1 cellular context compared by ENCODE assay signal in genomic region chr3:194130807-194131589, GRCh38.
A peak's percentile ranks its signal among the peaks of the same experiment; 100 is the strongest.
TF ChIP-seq lines count a peak whose summit lies in the region.

No MANE protein-coding gene starts in this region.

TF ChIP-seq in HepG2, 621 proteins besides CTCF, POLR2A, EP300 and RAD21 (continued from another document and continues in another):
- TF ChIP-seq ZFP1 (CRISPR knock-in tag; IDR thresholded peaks at IDR 0.05) (0 out of 2 replicates have a peak, but pooled peaks have one; percentile 29), TBL1XR1 (IDR thresholded peaks at IDR 0.05; ENCODE audit: borderline replicate concordance, low read length, partially characterized antibody) (peak; percentile 58), ZNF790 (CRISPR knock-in tag; IDR thresholded peaks at IDR 0.05; ENCODE audit: borderline replicate concordance) (no peak), ETV5 (CRISPR knock-in tag; IDR thresholded peaks at IDR 0.05; ENCODE audit: borderline replicate concordance) (peak; percentile 95), UBTF (CRISPR knock-in tag; IDR thresholded peaks at IDR 0.05) (peak; percentile 60), U2AF1 (optimal IDR thresholded peaks at IDR 0.05; ENCODE audit: low read depth, low read length) (no peak), NCOR1 (IDR thresholded peaks at IDR 0.05; ENCODE audit: borderline replicate concordance, low read length) (peak; percentile 43; the same call in 1 of the 2 replicates), FOSL2 (CRISPR knock-in tag; IDR thresholded peaks at IDR 0.05) (peak; percentile 60), TBX2 (CRISPR knock-in tag; IDR thresholded peaks at IDR 0.05; ENCODE audit: borderline replicate concordance) (peak; percentile 47), FOXP4 (CRISPR knock-in tag; IDR thresholded peaks at IDR 0.05) (peak; percentile 84), JARID2 (CRISPR knock-in tag; IDR thresholded peaks at IDR 0.05; ENCODE audit: insufficient replicate concordance) (no peak), MLX (CRISPR knock-in tag; IDR thresholded peaks at IDR 0.05) (peak; percentile 49; the same call in 1 of the 2 replicates), ZNF225 (CRISPR knock-in tag; IDR thresholded peaks at IDR 0.05) (no peak), ZFP36 (IDR thresholded peaks at IDR 0.05; ENCODE audit: borderline replicate concordance, low read depth, low read length, partially characterized antibody) (no peak), CREB1 (IDR thresholded peaks at IDR 0.05) (peak; percentile 42), CREB1 (CRISPR knock-in tag; IDR thresholded peaks at IDR 0.05) (no peak; the same call in 1 of the 2 replicates), ZNF382 (CRISPR knock-in tag; IDR thresholded peaks at IDR 0.05; ENCODE audit: borderline replicate concordance) (no peak), NR2F6 (IDR thresholded peaks at IDR 0.05) (peak; percentile 61; the same call in 1 of the 2 replicates), NR2F6 (CRISPR knock-in tag; IDR thresholded peaks at IDR 0.05) (peak; percentile 61), ZBTB14 (CRISPR knock-in tag; IDR thresholded peaks at IDR 0.05) (no peak), ZBTB25 (CRISPR knock-in tag; IDR thresholded peaks at IDR 0.05) (0 out of 2 replicates have a peak, but pooled peaks have one; percentile 57), ZMYM2 (CRISPR knock-in tag; IDR thresholded peaks at IDR 0.05) (no peak), BCL3 (CRISPR knock-in tag; IDR thresholded peaks at IDR 0.05) (no peak), ZNF329 (CRISPR knock-in tag; IDR thresholded peaks at IDR 0.05; ENCODE audit: low read depth) (no peak), MZF1 (CRISPR knock-in tag; IDR thresholded peaks at IDR 0.05; ENCODE audit: borderline replicate concordance) (no peak), RXRA (CRISPR knock-in tag; IDR thresholded peaks at IDR 0.05) (peak; percentile 39; the same call in 1 of the 2 replicates), CCDC6 (CRISPR knock-in tag; IDR thresholded peaks at IDR 0.05) (peak; percentile 81; the same call in 1 of the 2 replicates), GRHL1 (CRISPR knock-in tag; conservative IDR thresholded peaks at IDR 0.05) (no peak), PAXIP1 (CRISPR knock-in tag; conservative IDR thresholded peaks at IDR 0.05) (peak; percentile 92), DRAP1 (CRISPR knock-in tag; IDR thresholded peaks at IDR 0.05) (peak; percentile 72), ZMYM4 (CRISPR knock-in tag; IDR thresholded peaks at IDR 0.05) (peak; percentile 34; the same call in 1 of the 2 replicates), TEAD3 (CRISPR knock-in tag; optimal IDR thresholded peaks at IDR 0.05; ENCODE audit: borderline replicate concordance) (no peak), ZNF629 (CRISPR knock-in tag; conservative IDR thresholded peaks at IDR 0.05) (no peak), ZNF710 (CRISPR knock-in tag; IDR thresholded peaks at IDR 0.05; ENCODE audit: borderline replicate concordance) (peak; percentile 56; the same call in 1 of the 2 replicates), KLF12 (CRISPR knock-in tag; IDR thresholded peaks at IDR 0.05; ENCODE audit: borderline replicate concordance) (0 out of 2 replicates have a peak, but pooled peaks have one; percentile 54), SYNCRIP (IDR thresholded peaks at IDR 0.05; ENCODE audit: insufficient read depth, low read depth, low read length) (no peak), ZNF543 (CRISPR knock-in tag; IDR thresholded peaks at IDR 0.05) (no peak), ZNF564 (CRISPR knock-in tag; IDR thresholded peaks at IDR 0.05) (no peak), ZNF556 (CRISPR knock-in tag; IDR thresholded peaks at IDR 0.05; ENCODE audit: borderline replicate concordance) (0 out of 2 replicates have a peak, but pooled peaks have one; percentile 47), THAP11 (CRISPR knock-in tag; IDR thresholded peaks at IDR 0.05) (0 out of 2 replicates have a peak, but pooled peaks have one; percentile 23), ZBTB7A (CRISPR knock-in tag; IDR thresholded peaks at IDR 0.05) (no peak), HNF4A (CRISPR knock-in tag; IDR thresholded peaks at IDR 0.05) (peak; percentile 44), TFE3 (CRISPR knock-in tag; IDR thresholded peaks at IDR 0.05) (peak; percentile 44), ZC3H4 (CRISPR knock-in tag; IDR thresholded peaks at IDR 0.05; ENCODE audit: borderline replicate concordance) (no peak), TCF12 (IDR thresholded peaks at IDR 0.05) (no peak), TCF12 (CRISPR knock-in tag; IDR thresholded peaks at IDR 0.05) (no peak), NFIC (IDR thresholded peaks at IDR 0.05; ENCODE audit: low read length) (peak; percentile 55; the same call in 1 of the 2 replicates)
